ENCODE assay signal across 24 cellular contexts in the genomic region with DNA sequence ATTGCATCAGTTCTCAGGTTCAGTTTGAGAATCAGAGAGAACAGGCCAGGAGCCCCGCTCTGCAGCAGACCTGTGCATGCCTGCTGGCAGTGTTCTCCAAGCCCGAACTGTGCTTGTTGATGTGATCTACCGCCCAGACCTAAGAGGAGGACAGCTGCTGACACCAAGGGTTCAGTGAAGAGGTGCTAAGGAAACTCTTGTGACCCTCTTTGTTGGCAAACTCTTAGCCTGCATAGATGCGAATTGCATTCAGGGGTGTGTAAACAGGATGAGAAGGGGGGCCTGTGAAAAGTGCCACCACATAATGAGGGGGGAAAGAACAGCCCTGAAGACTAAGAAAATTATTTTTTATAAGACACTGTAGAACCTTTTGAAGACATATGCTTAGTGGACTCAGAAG.
"Had no signal": no experiment of that assay in that cellular context is flagged by ENCODE, and none has a peak within 500 bp of the region (broad histone marks: within the 10 kb centered on the region; RNA-seq: fewer than 3 reads in every experiment).

No MANE protein-coding gene starts in this region.

- H3K27me3 Mint-ChIP-seq: memory B cell; progenitor cell of endocrine pancreas; stimulated activated naive B cell treated with anti-CD40 and anti-IgM and Interleukin-4, amounts not matched to agents 10 μg/mL and 1 μg/mL and 100 μg/mL, for 72 hours had no signal

- H3K4me1 Mint-ChIP-seq: memory B cell, nephron had no signal

- H3K9me3 ChIP-seq: esophagus muscularis mucosa, gastroesophageal sphincter, heart left ventricle, right lobe of liver, stomach, thoracic aorta, transverse colon, upper lobe of right lung, uterus had no signal

- DNase-seq: effector CD8-positive, alpha-beta T cell; foreskin keratinocyte; heart left ventricle; kidney; right lobe of liver; small intestine; stimulated activated CD4-positive, alpha-beta T cell treated with anti-CD3 and anti-CD28 coated beads, Interleukin-15, amount 100 ng/mL, for 24 hours; stimulated activated CD4-positive, alpha-beta T cell treated with anti-CD3 and anti-CD28 coated beads, Interleukin-2, amount 100 ng/mL, for 48 hours; stimulated activated naive B cell treated with anti-CD40 and anti-IgM and Interleukin-4, amounts not matched to agents 10 μg/mL and 1 μg/mL and 100 μg/mL, for 72 hours; stomach; transverse colon; upper lobe of right lung; uterus had no signal

- H3K36me3 ChIP-seq: neural progenitor cell, uterus had no signal

- H3K4me3 ChIP-seq: esophagus muscularis mucosa, gastroesophageal sphincter, heart left ventricle, hepatocyte, lung, neural progenitor cell, right lobe of liver, stomach, thoracic aorta, transverse colon, upper lobe of right lung, uterus had no signal

- H3K27ac Mint-ChIP-seq: memory B cell; nephron; neural progenitor cell; progenitor cell of endocrine pancreas; stimulated activated naive B cell treated with anti-CD40 and anti-IgM and Interleukin-4, amounts not matched to agents 10 μg/mL and 1 μg/mL and 100 μg/mL, for 72 hours had no signal

- H3K9ac ChIP-seq: neural progenitor cell, parathyroid adenoma had no signal

- H3K9me3 Mint-ChIP-seq: memory B cell; nephron; neural progenitor cell; stimulated activated naive B cell treated with anti-CD40 and anti-IgM and Interleukin-4, amounts not matched to agents 10 μg/mL and 1 μg/mL and 100 μg/mL, for 72 hours had no signal

- H3K27me3 ChIP-seq: esophagus muscularis mucosa, foreskin keratinocyte, gastroesophageal sphincter, heart left ventricle, hepatocyte, neural progenitor cell, right lobe of liver, stomach, transverse colon, upper lobe of right lung, uterus had no signal

- H3K27ac ChIP-seq: esophagus muscularis mucosa, foreskin keratinocyte, gastroesophageal sphincter, heart left ventricle, hepatocyte, neural progenitor cell, parathyroid adenoma, right lobe of liver, stomach, thoracic aorta, transverse colon, upper lobe of right lung, uterus had no signal

- H3K4me3 Mint-ChIP-seq: memory B cell; nephron; neural progenitor cell; stimulated activated naive B cell treated with anti-CD40 and anti-IgM and Interleukin-4, amounts not matched to agents 10 μg/mL and 1 μg/mL and 100 μg/mL, for 72 hours had no signal

- H3K4me1 ChIP-seq: esophagus muscularis mucosa, foreskin keratinocyte, gastroesophageal sphincter, heart left ventricle, parathyroid adenoma, right lobe of liver, transverse colon, upper lobe of right lung, uterus had no signal

- ATAC-seq: foreskin keratinocyte; gastroesophageal sphincter; heart left ventricle; left lobe of liver; right lobe of liver; stimulated activated naive B cell treated with anti-CD40 and anti-IgM and Interleukin-4, amounts not matched to agents 10 μg/mL and 1 μg/mL and 100 μg/mL, for 72 hours; upper lobe of right lung had no signal
